In genomic region chr3:182784542-182784941, GRCh38 we compare ENCODE assay signal across 1 cellular context.
TF ChIP-seq lines count a peak whose summit lies in the region.

No MANE protein-coding gene starts in this region.

TF ChIP-seq in K562, 482 proteins besides CTCF, POLR2A, EP300 and RAD21 (continued from another document and continues in another):
- TF ChIP-seq GTF3C2 (IDR thresholded peaks at IDR 0.05; ENCODE audit: borderline replicate concordance, extremely low read depth, insufficient read length) (no peak), GATAD2B (IDR thresholded peaks at IDR 0.05; ENCODE audit: borderline replicate concordance) (0 out of 2 replicates have a peak, but pooled peaks have one; percentile 38), PBX2 (CRISPR knock-in tag; IDR thresholded peaks at IDR 0.05; ENCODE audit: low read depth) (no peak), PBX2 (tag; conservative IDR thresholded peaks at IDR 0.05; ENCODE audit: low read depth) (peak; percentile 55), NFATC3 (IDR thresholded peaks at IDR 0.05) (no peak), ZBTB8A (IDR thresholded peaks at IDR 0.05; ENCODE audit: partially characterized antibody) (no peak), RBFOX2 (IDR thresholded peaks at IDR 0.05; ENCODE audit: low read depth, low read length) (no peak), ZNF24 (IDR thresholded peaks at IDR 0.05) (no peak), ZNF518B (CRISPR knock-in tag; IDR thresholded peaks at IDR 0.05) (no peak), YBX1 (IDR thresholded peaks at IDR 0.05) (no peak), ZNF644 (tag; IDR thresholded peaks at IDR 0.05; ENCODE audit: low read depth) (no peak), CBFA2T2 (conservative IDR thresholded peaks at IDR 0.05) (peak; percentile 92), ZNF609 (CRISPR knock-in tag; IDR thresholded peaks at IDR 0.05; ENCODE audit: borderline replicate concordance) (peak; percentile 38; the same call in 1 of the 2 replicates), ZNF778 (CRISPR knock-in tag; IDR thresholded peaks at IDR 0.05) (no peak), ZNF134 (CRISPR knock-in tag; conservative IDR thresholded peaks at IDR 0.05) (no peak), HNRNPUL1 (IDR thresholded peaks at IDR 0.05; ENCODE audit: low read length) (no peak), WHSC1 (IDR thresholded peaks at IDR 0.05; ENCODE audit: low read length) (no peak), ZFPM2 (CRISPR knock-in tag; IDR thresholded peaks at IDR 0.05) (no peak), ZC3H11A (IDR thresholded peaks at IDR 0.05; ENCODE audit: low read depth, low read length) (no peak), HDAC2 (IDR thresholded peaks at IDR 0.05) (0 out of 2 replicates have a peak, but pooled peaks have one; percentile 57), ZBTB40 (IDR thresholded peaks at IDR 0.05) (peak; percentile 89), ZBTB40 (CRISPR knock-in tag; IDR thresholded peaks at IDR 0.05) (peak; percentile 41; the same call in 1 of the 2 replicates), JUN (IDR thresholded peaks at IDR 0.05; ENCODE audit: borderline replicate concordance, low read depth, low read length) (no peak), JUN (CRISPR knock-in tag; IDR thresholded peaks at IDR 0.05; ENCODE audit: borderline replicate concordance) (no peak), E4F1 (CRISPR knock-in tag; IDR thresholded peaks at IDR 0.05; ENCODE audit: borderline replicate concordance) (no peak), ESRRA (IDR thresholded peaks at IDR 0.05; ENCODE audit: borderline replicate concordance, low read depth) (peak; percentile 65; the same call in 1 of the 2 replicates), RUNX1 (IDR thresholded peaks at IDR 0.05; ENCODE audit: low read depth) (no peak), BHLHE40 (IDR thresholded peaks at IDR 0.05; ENCODE audit: low read length) (peak; percentile 49; the same call in 1 of the 2 replicates)
